ENCODE assay signal across 11 cellular contexts in genomic region chr20:56865055-56865454, GRCh38.
"Had no signal": no experiment of that assay in that cellular context is flagged by ENCODE, and none has a peak within 500 bp of the region (broad histone marks: within the 10 kb centered on the region; RNA-seq: fewer than 3 reads in every experiment).

No MANE protein-coding gene starts in this region.

- H3K27ac Mint-ChIP-seq: activated CD4-positive, alpha-beta memory T cell treated with anti-CD3 and anti-CD28 coated beads for 36 hours; activated T-cell treated with anti-CD3 and anti-CD28 coated beads, Interleukin-2, amount 50 U/mL, for 72 hours; nephron had no signal

- H3K27ac ChIP-seq: stomach had no signal

- H3K36me3 Mint-ChIP-seq: activated CD4-positive, alpha-beta memory T cell treated with anti-CD3 and anti-CD28 coated beads for 36 hours had no signal

- H3K9me3 Mint-ChIP-seq: activated T-cell treated with anti-CD3 and anti-CD28 coated beads, Interleukin-2, amount 50 U/mL, for 72 hours had no signal

- H3K4me3 Mint-ChIP-seq: activated CD4-positive, alpha-beta memory T cell treated with anti-CD3 and anti-CD28 coated beads for 36 hours; activated T-cell treated with anti-CD3 and anti-CD28 coated beads, Interleukin-2, amount 50 U/mL, for 72 hours; nephron had no signal

- FAIRE-seq: bronchial epithelial cell had no signal

- H3K4me3 ChIP-seq: stomach had no signal

- DNase-seq: activated CD4-positive, alpha-beta memory T cell treated with anti-CD3 and anti-CD28 coated beads for 36 hours; activated CD4-positive, alpha-beta T cell treated with anti-CD3 and anti-CD28 coated beads for 1 hour; activated T-cell treated with anti-CD3 and anti-CD28 coated beads, Interleukin-2, amount 50 U/mL, for 72 hours; aorta; glutamatergic neuron; stimulated activated CD4-positive, alpha-beta T cell treated with anti-CD3 and anti-CD28 coated beads, Interleukin-15, amount 100 ng/mL, for 24 hours; stimulated activated CD4-positive, alpha-beta T cell treated with anti-CD3 and anti-CD28 coated beads, Interleukin-4, amount 100 ng/mL, for 24 hours; stomach; T1000 had no signal

- H3K36me3 ChIP-seq: stomach had no signal
